ENCODE assay signal across 7 cellular contexts in genomic region chr12:93377543-93378372, GRCh38. TPM values are rescaled to one million over a fixed set of nuclear protein-coding genes. Genes with fewer than 3 reads are reported as not detected.
DNase-seq lines count a peak whose midpoint lies in the region; ATAC-seq, FAIRE-seq and TF ChIP-seq lines count a peak whose summit lies in the region.
"Not testable (repeated sequence)": the region's sequence is repeated elsewhere in the genome, so short reads cannot be mapped to it uniquely, and the experiment has no call there.

NUDT4 (plus strand) TSS chr12:93377925; CDS start chr12:93378323, 398 bp downstream.

- ATAC-seq in GM18511 (IDR thresholded peaks at IDR 0.05; ENCODE audit: unreplicated experiment) (peak; percentile 73), HG03025 (IDR thresholded peaks at IDR 0.05; ENCODE audit: low FRiP score, unreplicated experiment) (peak; percentile 66)

- not testable (repeated sequence) for H3K9me3 Mint-ChIP-seq in astrocyte (ENCODE audit: unreplicated experiment)

- H3K4me2 ChIP-seq in astrocyte (ENCODE audit: low read length): peak within 1 kb of the TSS; percentile 95

- peaks cover 43% of the 10 kb centered on the region for H4K20me1 ChIP-seq in astrocyte (ENCODE audit: insufficient read depth, low read length)

- DNase-seq in NCI-H2081 (lab: John Stamatoyannopoulos, UW): peak; percentile 91 to 94
- DNase-seq in T-helper 9 cell: peak; percentile 97
- peak; percentile 82 for DNase-seq in astrocyte (ENCODE audit: low read depth)
- DNase-seq in hepatic stellate cell (ENCODE audit: low spot score): peak; percentile 98
- peak; percentile 94 for DNase-seq in retina

- not testable (repeated sequence) for H3K27me3 Mint-ChIP-seq in astrocyte (ENCODE audit: low read depth, unreplicated experiment)

- not testable (repeated sequence) for FAIRE-seq in astrocyte (lab: Jason Lieb, UNC)

- peak within 1 kb of the TSS; percentile 91 for H3K27ac Mint-ChIP-seq in astrocyte (ENCODE audit: unreplicated experiment)

- H2AFZ ChIP-seq in astrocyte (ENCODE audit: low read depth, low read length): peak within 1 kb of the TSS; percentile 99

- H3K27me3 ChIP-seq in astrocyte (ENCODE audit: insufficient read depth, low read length): not testable (repeated sequence)

- H3K36me3 Mint-ChIP-seq in astrocyte (ENCODE audit: low read depth, unreplicated experiment): not testable (repeated sequence)

- peak within 1 kb of the TSS; percentile 100 for H3K4me3 ChIP-seq in astrocyte (ENCODE audit: insufficient read depth, low read depth, low read length)

- peaks cover 17% of the 10 kb centered on the region for H3K4me1 Mint-ChIP-seq in astrocyte (ENCODE audit: low read depth, unreplicated experiment)

- not testable (repeated sequence) for TF ChIP-seq CTCF in astrocyte (IDR thresholded peaks at IDR 0.05; ENCODE audit: insufficient read depth, low read depth, low read length)

- peak within 1 kb of the TSS; percentile 93 for H3K27ac ChIP-seq in astrocyte (ENCODE audit: low read depth, low read length)

- H3K9me3 ChIP-seq in astrocyte (ENCODE audit: insufficient read depth, low read depth, low read length): not testable (repeated sequence)

- peaks cover 27% of the 10 kb centered on the region for H3K4me1 ChIP-seq in astrocyte (ENCODE audit: insufficient read depth, low read length)

- H3K36me3 ChIP-seq in astrocyte (ENCODE audit: insufficient read depth, low read length): not testable (repeated sequence)

- peak within 1 kb of the TSS; percentile 99 for H3K4me3 Mint-ChIP-seq in astrocyte (ENCODE audit: unreplicated experiment)

- H3K9ac ChIP-seq in astrocyte (ENCODE audit: low read length): peak within 1 kb of the TSS; percentile 99

- H3K79me2 ChIP-seq in astrocyte (ENCODE audit: insufficient read depth, low read length): peaks cover 51% of the 10 kb centered on the region

RNA-seq across cellular contexts. Expression of gene NUDT4, which starts in this region (rescaled TPM):
- 54.8 and 60.2 TPM in 2 replicates for total RNA-seq in astrocyte

Comparison
In these comparisons a context has a peak if more than half of its experiments do, and no peak if none do; other contexts are left out.
1. Peak in every context shown above with its lines: DNase-seq, ATAC-seq, H3K4me3 ChIP-seq and H3K27ac ChIP-seq.